In genomic region chr4:89493367-89493766, GRCh38 we compare ENCODE assay signal across 3 cellular contexts.
TF ChIP-seq lines count a peak whose summit lies in the region.

No MANE protein-coding gene starts in this region.

TF ChIP-seq in A549, 52 proteins besides CTCF, POLR2A, EP300 and RAD21:
- no peak for TF ChIP-seq RNF2 (IDR thresholded peaks at IDR 0.05; ENCODE audit: borderline replicate concordance, low read depth)
- no peak for TF ChIP-seq KDM5A (IDR thresholded peaks at IDR 0.05)
- no peak for TF ChIP-seq CBX8 (IDR thresholded peaks at IDR 0.05)
- TF ChIP-seq HOXB5 (CRISPR knock-in tag; IDR thresholded peaks at IDR 0.05): no peak
- TF ChIP-seq BCL3 (IDR thresholded peaks at IDR 0.05): no peak
- TF ChIP-seq RFX5 (IDR thresholded peaks at IDR 0.05): no peak
- TF ChIP-seq HEYL (CRISPR knock-in tag; IDR thresholded peaks at IDR 0.05): no peak

TF ChIP-seq in K562, 482 proteins besides CTCF, POLR2A, EP300 and RAD21 (continues in another document):
- TF ChIP-seq MIER1 (IDR thresholded peaks at IDR 0.05; ENCODE audit: low read depth) (no peak), NR2C1 (IDR thresholded peaks at IDR 0.05) (no peak), NR2C1 (tag; IDR thresholded peaks at IDR 0.05) (0 out of 2 replicates have a peak, but pooled peaks have one; percentile 14), PTTG1 (tag; IDR thresholded peaks at IDR 0.05; ENCODE audit: low read depth) (peak; percentile 55; the same call in 1 of the 2 replicates), ZBTB17 (CRISPR knock-in tag; IDR thresholded peaks at IDR 0.05) (0 out of 2 replicates have a peak, but pooled peaks have one; percentile 41), BDP1 (IDR thresholded peaks at IDR 0.05; ENCODE audit: insufficient read depth, insufficient read length) (no peak), NFXL1 (CRISPR knock-in tag; IDR thresholded peaks at IDR 0.05) (0 out of 2 replicates have a peak, but pooled peaks have one; percentile 48), ETS1 (conservative IDR thresholded peaks at IDR 0.05; ENCODE audit: control insufficient read depth, low read depth, low read length) (no peak), CBX2 (IDR thresholded peaks at IDR 0.05; ENCODE audit: insufficient read depth, low read length, poor library complexity, severe bottlenecking) (no peak), ETV1 (tag; conservative IDR thresholded peaks at IDR 0.05; ENCODE audit: low read depth) (no peak), SMARCA4 (IDR thresholded peaks at IDR 0.05) (no peak), SRSF3 (IDR thresholded peaks at IDR 0.05; ENCODE audit: insufficient read depth, low read length) (no peak), ZNF143 (CRISPR knock-in tag; IDR thresholded peaks at IDR 0.05) (no peak), POLR2H (tag; IDR thresholded peaks at IDR 0.05; ENCODE audit: low read depth) (no peak), ZNF384 (IDR thresholded peaks at IDR 0.05; ENCODE audit: low read depth, low read length) (no peak), EHMT2 (IDR thresholded peaks at IDR 0.05) (no peak), MEF2A (IDR thresholded peaks at IDR 0.05; ENCODE audit: control insufficient read depth, low read depth, low read length) (no peak), CREB3 (tag; conservative IDR thresholded peaks at IDR 0.05; ENCODE audit: low read depth) (peak; percentile 83), THRA (IDR thresholded peaks at IDR 0.05) (no peak), ZNF23 (CRISPR knock-in tag; IDR thresholded peaks at IDR 0.05) (no peak), ZNF668 (CRISPR knock-in tag; IDR thresholded peaks at IDR 0.05) (no peak), FOSL1 (tag; conservative IDR thresholded peaks at IDR 0.05) (no peak)
- TF ChIP-seq, protein P1, sequence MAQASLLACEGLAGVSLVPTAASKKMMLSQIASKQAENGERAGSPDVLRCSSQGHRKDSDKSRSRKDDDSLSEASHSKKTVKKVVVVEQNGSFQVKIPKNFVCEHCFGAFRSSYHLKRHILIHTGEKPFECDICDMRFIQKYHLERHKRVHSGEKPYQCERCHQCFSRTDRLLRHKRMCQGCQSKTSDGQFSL (CRISPR knock-in tag; IDR thresholded peaks at IDR 0.05): no peak
- TF ChIP-seq, protein P1 (tag; IDR thresholded peaks at IDR 0.05): peak in 1 of 2 experiments; percentile 63; a peak in 1 of 4 replicates

TF ChIP-seq in HepG2, 621 proteins besides CTCF, POLR2A, EP300 and RAD21:
- no peak for TF ChIP-seq ZNF816 (CRISPR knock-in tag; IDR thresholded peaks at IDR 0.05; ENCODE audit: borderline replicate concordance)
- no peak for TF ChIP-seq ZSCAN31 (CRISPR knock-in tag; IDR thresholded peaks at IDR 0.05; ENCODE audit: low read depth)
- TF ChIP-seq, protein P2, sequence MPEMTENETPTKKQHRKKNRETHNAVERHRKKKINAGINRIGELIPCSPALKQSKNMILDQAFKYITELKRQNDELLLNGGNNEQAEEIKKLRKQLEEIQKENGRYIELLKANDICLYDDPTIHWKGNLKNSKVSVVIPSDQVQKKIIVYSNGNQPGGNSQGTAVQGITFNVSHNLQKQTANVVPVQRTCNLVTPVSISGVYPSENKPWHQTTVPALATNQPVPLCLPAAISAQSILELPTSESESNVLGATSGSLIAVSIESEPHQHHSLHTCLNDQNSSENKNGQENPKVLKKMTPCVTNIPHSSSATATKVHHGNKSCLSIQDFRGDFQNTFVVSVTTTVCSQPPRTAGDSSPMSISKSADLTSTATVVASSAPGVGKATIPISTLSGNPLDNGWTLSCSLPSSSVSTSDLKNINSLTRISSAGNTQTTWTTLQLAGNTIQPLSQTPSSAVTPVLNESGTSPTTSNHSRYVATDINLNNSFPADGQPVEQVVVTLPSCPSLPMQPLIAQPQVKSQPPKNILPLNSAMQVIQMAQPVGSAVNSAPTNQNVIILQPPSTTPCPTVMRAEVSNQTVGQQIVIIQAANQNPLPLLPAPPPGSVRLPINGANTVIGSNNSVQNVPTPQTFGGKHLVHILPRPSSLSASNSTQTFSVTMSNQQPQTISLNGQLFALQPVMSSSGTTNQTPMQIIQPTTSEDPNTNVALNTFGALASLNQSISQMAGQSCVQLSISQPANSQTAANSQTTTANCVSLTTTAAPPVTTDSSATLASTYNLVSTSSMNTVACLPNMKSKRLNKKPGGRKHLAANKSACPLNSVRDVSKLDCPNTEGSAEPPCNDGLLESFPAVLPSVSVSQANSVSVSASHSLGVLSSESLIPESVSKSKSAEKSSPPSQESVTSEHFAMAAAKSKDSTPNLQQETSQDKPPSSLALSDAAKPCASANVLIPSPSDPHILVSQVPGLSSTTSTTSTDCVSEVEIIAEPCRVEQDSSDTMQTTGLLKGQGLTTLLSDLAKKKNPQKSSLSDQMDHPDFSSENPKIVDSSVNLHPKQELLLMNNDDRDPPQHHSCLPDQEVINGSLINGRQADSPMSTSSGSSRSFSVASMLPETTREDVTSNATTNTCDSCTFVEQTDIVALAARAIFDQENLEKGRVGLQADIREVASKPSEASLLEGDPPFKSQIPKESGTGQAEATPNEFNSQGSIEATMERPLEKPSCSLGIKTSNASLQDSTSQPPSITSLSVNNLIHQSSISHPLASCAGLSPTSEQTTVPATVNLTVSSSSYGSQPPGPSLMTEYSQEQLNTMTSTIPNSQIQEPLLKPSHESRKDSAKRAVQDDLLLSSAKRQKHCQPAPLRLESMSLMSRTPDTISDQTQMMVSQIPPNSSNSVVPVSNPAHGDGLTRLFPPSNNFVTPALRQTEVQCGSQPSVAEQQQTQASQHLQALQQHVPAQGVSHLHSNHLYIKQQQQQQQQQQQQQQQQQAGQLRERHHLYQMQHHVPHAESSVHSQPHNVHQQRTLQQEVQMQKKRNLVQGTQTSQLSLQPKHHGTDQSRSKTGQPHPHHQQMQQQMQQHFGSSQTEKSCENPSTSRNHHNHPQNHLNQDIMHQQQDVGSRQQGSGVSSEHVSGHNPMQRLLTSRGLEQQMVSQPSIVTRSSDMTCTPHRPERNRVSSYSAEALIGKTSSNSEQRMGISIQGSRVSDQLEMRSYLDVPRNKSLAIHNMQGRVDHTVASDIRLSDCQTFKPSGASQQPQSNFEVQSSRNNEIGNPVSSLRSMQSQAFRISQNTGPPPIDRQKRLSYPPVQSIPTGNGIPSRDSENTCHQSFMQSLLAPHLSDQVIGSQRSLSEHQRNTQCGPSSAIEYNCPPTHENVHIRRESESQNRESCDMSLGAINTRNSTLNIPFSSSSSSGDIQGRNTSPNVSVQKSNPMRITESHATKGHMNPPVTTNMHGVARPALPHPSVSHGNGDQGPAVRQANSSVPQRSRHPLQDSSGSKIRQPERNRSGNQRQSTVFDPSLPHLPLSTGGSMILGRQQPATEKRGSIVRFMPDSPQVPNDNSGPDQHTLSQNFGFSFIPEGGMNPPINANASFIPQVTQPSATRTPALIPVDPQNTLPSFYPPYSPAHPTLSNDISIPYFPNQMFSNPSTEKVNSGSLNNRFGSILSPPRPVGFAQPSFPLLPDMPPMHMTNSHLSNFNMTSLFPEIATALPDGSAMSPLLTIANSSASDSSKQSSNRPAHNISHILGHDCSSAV (CRISPR knock-in tag; IDR thresholded peaks at IDR 0.05; ENCODE audit: borderline replicate concordance): no peak
- no peak for TF ChIP-seq ZNF337 (CRISPR knock-in tag; IDR thresholded peaks at IDR 0.05; ENCODE audit: borderline replicate concordance, low read depth)
